Comparison of ENCODE assay signal across 2 cellular contexts in the genomic region with DNA sequence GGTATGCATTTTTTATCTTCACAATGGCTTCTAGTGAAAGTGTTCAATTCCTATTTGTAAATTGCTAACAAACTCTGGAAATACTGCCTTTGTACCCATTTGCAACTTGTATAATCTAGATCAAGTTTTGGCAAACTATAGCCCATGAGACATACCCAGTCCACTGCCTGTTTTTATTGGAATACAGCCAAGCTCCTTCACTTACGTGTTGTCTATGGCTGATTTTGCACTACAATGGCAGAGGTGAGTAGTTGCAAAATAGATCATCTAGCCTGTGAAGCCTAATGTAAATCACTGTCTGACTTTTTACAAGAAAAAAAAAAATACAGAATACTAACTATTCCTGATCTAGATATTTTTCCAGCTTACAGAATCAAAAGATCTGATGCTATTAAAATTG.
TF ChIP-seq lines count a peak whose summit lies in the region.

No MANE protein-coding gene starts in this region.

TF ChIP-seq in liver, 16 proteins besides CTCF, POLR2A, EP300 and RAD21:
- TF ChIP-seq JUND (IDR thresholded peaks at IDR 0.05) (no peak), YY1 (IDR thresholded peaks at IDR 0.05) (peak; percentile 87), RXRA (IDR thresholded peaks at IDR 0.05) (peak in 1 of 2 donors; percentile 36), HNF4A (conservative IDR thresholded peaks at IDR 0.05) (peak; percentile 40 to 58)
- TF ChIP-seq, protein P1, sequence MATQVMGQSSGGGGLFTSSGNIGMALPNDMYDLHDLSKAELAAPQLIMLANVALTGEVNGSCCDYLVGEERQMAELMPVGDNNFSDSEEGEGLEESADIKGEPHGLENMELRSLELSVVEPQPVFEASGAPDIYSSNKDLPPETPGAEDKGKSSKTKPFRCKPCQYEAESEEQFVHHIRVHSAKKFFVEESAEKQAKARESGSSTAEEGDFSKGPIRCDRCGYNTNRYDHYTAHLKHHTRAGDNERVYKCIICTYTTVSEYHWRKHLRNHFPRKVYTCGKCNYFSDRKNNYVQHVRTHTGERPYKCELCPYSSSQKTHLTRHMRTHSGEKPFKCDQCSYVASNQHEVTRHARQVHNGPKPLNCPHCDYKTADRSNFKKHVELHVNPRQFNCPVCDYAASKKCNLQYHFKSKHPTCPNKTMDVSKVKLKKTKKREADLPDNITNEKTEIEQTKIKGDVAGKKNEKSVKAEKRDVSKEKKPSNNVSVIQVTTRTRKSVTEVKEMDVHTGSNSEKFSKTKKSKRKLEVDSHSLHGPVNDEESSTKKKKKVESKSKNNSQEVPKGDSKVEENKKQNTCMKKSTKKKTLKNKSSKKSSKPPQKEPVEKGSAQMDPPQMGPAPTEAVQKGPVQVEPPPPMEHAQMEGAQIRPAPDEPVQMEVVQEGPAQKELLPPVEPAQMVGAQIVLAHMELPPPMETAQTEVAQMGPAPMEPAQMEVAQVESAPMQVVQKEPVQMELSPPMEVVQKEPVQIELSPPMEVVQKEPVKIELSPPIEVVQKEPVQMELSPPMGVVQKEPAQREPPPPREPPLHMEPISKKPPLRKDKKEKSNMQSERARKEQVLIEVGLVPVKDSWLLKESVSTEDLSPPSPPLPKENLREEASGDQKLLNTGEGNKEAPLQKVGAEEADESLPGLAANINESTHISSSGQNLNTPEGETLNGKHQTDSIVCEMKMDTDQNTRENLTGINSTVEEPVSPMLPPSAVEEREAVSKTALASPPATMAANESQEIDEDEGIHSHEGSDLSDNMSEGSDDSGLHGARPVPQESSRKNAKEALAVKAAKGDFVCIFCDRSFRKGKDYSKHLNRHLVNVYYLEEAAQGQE (IDR thresholded peaks at IDR 0.05): no peak
- TF ChIP-seq, protein P2, sequence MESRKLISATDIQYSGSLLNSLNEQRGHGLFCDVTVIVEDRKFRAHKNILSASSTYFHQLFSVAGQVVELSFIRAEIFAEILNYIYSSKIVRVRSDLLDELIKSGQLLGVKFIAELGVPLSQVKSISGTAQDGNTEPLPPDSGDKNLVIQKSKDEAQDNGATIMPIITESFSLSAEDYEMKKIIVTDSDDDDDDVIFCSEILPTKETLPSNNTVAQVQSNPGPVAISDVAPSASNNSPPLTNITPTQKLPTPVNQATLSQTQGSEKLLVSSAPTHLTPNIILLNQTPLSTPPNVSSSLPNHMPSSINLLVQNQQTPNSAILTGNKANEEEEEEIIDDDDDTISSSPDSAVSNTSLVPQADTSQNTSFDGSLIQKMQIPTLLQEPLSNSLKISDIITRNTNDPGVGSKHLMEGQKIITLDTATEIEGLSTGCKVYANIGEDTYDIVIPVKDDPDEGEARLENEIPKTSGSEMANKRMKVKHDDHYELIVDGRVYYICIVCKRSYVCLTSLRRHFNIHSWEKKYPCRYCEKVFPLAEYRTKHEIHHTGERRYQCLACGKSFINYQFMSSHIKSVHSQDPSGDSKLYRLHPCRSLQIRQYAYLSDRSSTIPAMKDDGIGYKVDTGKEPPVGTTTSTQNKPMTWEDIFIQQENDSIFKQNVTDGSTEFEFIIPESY (IDR thresholded peaks at IDR 0.05): peak; percentile 36

TF ChIP-seq in HepG2, 621 proteins besides CTCF, POLR2A, EP300 and RAD21:
- TF ChIP-seq REXO4 (CRISPR knock-in tag; IDR thresholded peaks at IDR 0.05; ENCODE audit: borderline replicate concordance): no peak
- no peak for TF ChIP-seq AKAP8 (CRISPR knock-in tag; IDR thresholded peaks at IDR 0.05)
- TF ChIP-seq MIER2 (CRISPR knock-in tag; IDR thresholded peaks at IDR 0.05): no peak
- TF ChIP-seq SMAD3 (CRISPR knock-in tag; IDR thresholded peaks at IDR 0.05): no peak
- TF ChIP-seq FOXM1 (CRISPR knock-in tag; IDR thresholded peaks at IDR 0.05): no peak
- no peak for TF ChIP-seq TAF1 (CRISPR knock-in tag; IDR thresholded peaks at IDR 0.05)
- TF ChIP-seq, protein P3, sequence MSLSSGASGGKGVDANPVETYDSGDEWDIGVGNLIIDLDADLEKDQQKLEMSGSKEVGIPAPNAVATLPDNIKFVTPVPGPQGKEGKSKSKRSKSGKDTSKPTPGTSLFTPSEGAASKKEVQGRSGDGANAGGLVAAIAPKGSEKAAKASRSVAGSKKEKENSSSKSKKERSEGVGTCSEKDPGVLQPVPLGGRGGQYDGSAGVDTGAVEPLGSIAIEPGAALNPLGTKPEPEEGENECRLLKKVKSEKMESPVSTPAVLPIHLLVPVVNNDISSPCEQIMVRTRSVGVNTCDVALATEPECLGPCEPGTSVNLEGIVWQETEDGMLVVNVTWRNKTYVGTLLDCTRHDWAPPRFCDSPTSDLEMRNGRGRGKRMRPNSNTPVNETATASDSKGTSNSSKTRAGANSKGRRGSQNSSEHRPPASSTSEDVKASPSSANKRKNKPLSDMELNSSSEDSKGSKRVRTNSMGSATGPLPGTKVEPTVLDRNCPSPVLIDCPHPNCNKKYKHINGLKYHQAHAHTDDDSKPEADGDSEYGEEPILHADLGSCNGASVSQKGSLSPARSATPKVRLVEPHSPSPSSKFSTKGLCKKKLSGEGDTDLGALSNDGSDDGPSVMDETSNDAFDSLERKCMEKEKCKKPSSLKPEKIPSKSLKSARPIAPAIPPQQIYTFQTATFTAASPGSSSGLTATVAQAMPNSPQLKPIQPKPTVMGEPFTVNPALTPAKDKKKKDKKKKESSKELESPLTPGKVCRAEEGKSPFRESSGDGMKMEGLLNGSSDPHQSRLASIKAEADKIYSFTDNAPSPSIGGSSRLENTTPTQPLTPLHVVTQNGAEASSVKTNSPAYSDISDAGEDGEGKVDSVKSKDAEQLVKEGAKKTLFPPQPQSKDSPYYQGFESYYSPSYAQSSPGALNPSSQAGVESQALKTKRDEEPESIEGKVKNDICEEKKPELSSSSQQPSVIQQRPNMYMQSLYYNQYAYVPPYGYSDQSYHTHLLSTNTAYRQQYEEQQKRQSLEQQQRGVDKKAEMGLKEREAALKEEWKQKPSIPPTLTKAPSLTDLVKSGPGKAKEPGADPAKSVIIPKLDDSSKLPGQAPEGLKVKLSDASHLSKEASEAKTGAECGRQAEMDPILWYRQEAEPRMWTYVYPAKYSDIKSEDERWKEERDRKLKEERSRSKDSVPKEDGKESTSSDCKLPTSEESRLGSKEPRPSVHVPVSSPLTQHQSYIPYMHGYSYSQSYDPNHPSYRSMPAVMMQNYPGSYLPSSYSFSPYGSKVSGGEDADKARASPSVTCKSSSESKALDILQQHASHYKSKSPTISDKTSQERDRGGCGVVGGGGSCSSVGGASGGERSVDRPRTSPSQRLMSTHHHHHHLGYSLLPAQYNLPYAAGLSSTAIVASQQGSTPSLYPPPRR (CRISPR knock-in tag; IDR thresholded peaks at IDR 0.05; ENCODE audit: borderline replicate concordance): no peak
- TF ChIP-seq, protein P4, sequence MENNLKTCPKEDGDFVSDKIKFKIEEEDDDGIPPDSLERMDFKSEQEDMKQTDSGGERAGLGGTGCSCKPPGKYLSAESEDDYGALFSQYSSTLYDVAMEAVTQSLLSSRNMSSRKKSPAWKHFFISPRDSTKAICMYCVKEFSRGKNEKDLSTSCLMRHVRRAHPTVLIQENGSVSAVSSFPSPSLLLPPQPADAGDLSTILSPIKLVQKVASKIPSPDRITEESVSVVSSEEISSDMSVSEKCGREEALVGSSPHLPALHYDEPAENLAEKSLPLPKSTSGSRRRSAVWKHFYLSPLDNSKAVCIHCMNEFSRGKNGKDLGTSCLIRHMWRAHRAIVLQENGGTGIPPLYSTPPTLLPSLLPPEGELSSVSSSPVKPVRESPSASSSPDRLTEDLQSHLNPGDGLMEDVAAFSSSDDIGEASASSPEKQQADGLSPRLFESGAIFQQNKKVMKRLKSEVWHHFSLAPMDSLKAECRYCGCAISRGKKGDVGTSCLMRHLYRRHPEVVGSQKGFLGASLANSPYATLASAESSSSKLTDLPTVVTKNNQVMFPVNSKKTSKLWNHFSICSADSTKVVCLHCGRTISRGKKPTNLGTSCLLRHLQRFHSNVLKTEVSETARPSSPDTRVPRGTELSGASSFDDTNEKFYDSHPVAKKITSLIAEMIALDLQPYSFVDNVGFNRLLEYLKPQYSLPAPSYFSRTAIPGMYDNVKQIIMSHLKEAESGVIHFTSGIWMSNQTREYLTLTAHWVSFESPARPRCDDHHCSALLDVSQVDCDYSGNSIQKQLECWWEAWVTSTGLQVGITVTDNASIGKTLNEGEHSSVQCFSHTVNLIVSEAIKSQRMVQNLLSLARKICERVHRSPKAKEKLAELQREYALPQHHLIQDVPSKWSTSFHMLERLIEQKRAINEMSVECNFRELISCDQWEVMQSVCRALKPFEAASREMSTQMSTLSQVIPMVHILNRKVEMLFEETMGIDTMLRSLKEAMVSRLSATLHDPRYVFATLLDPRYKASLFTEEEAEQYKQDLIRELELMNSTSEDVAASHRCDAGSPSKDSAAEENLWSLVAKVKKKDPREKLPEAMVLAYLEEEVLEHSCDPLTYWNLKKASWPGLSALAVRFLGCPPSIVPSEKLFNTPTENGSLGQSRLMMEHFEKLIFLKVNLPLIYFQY (CRISPR knock-in tag; IDR thresholded peaks at IDR 0.05; ENCODE audit: borderline replicate concordance): no peak
- TF ChIP-seq ZNF615 (CRISPR knock-in tag; IDR thresholded peaks at IDR 0.05; ENCODE audit: borderline replicate concordance): no peak
- TF ChIP-seq RXRB (CRISPR knock-in tag; IDR thresholded peaks at IDR 0.05; ENCODE audit: borderline replicate concordance): no peak
- TF ChIP-seq ETV5 (CRISPR knock-in tag; IDR thresholded peaks at IDR 0.05; ENCODE audit: borderline replicate concordance): no peak
TF ChIP-seq in HepG2: peak in this region for 0.
